In genomic region chr10:119802068-119802538, GRCh38 we compare ENCODE assay signal across 27 cellular contexts.
DNase-seq lines count a peak whose midpoint lies in the region; ATAC-seq and TF ChIP-seq lines count a peak whose summit lies in the region.
"Had no signal": no experiment of that assay in that cellular context is flagged by ENCODE, and none has a peak within 500 bp of the region (broad histone marks: within the 10 kb centered on the region; RNA-seq: fewer than 3 reads in every experiment).

No MANE protein-coding gene starts in this region.

- no peak overlapping the region for H2BK12ac ChIP-seq in mesenchymal stem cell (ENCODE audit: low read length in 2 of 2)

- peaks cover 2 to 19% of the 10 kb centered on the region in 2 experiments for H3K36me3 ChIP-seq in mesenchymal stem cell (ENCODE audit: control insufficient read depth in 1 of 2, insufficient read depth in 2 of 2, low read depth in 1 of 2, low read length in 2 of 2)
- H3K36me3 ChIP-seq: ovary, right lobe of liver had no signal

- H3K27ac ChIP-seq in mesenchymal stem cell (ENCODE audit: low read length, poor library complexity, severe bottlenecking) = no peak overlapping the region
- H3K27ac ChIP-seq: esophagus muscularis mucosa, gastroesophageal sphincter, ovary, right lobe of liver, RWPE1, tibial nerve had no signal

- peaks cover 7% of the 10 kb centered on the region for H3K4me1 ChIP-seq in mesenchymal stem cell (ENCODE audit: control insufficient read depth, insufficient read depth, low read depth, low read length)
- H3K4me1 ChIP-seq: esophagus muscularis mucosa, gastroesophageal sphincter, right lobe of liver, tibial nerve had no signal

- H3K9me3 ChIP-seq in mesenchymal stem cell (ENCODE audit: control insufficient read depth, low read length) = no peaks in the 10 kb centered on the region
- H3K9me3 ChIP-seq: esophagus muscularis mucosa, gastroesophageal sphincter, ovary, right lobe of liver, tibial nerve had no signal

- no peak overlapping the region for H3K9ac ChIP-seq in mesenchymal stem cell (ENCODE audit: low read length)

- H3K4me2 ChIP-seq in mesenchymal stem cell (ENCODE audit: low read length, poor library complexity, severe bottlenecking) = no peak overlapping the region

- H4K91ac ChIP-seq in mesenchymal stem cell (ENCODE audit: low read length) = no peak overlapping the region

- H3K27me3 ChIP-seq in mesenchymal stem cell (ENCODE audit: control insufficient read depth in 1 of 2, insufficient read depth in 1 of 2, low read length in 2 of 2) = no peaks in the 10 kb centered on the region
- H3K27me3 ChIP-seq: esophagus muscularis mucosa, gastroesophageal sphincter, ovary, right lobe of liver, tibial nerve had no signal

- no peak overlapping the region for H3K4me3 ChIP-seq in mesenchymal stem cell (ENCODE audit: insufficient read depth in 1 of 2, low read depth in 1 of 2, low read length in 2 of 2)
- H3K4me3 ChIP-seq: esophagus muscularis mucosa, gastroesophageal sphincter, ovary, right lobe of liver, tibial nerve had no signal

- H4K8ac ChIP-seq in mesenchymal stem cell (ENCODE audit: low read length) = no peak overlapping the region

- in situ Hi-C loops in GM13977 (cut with MboI; ENCODE audit: low pct_unique_long_range_greater_than_20kb, low sequenced_read_pairs, unreplicated experiment) = no loop called here

- no peak overlapping the region for H2BK120ac ChIP-seq in mesenchymal stem cell (ENCODE audit: low read depth, low read length)

- no peaks in the 10 kb centered on the region for H3K79me1 ChIP-seq in mesenchymal stem cell (replicated peaks; ENCODE audit: low read length, poor library complexity, severe bottlenecking)

- H3K18ac ChIP-seq in mesenchymal stem cell (ENCODE audit: low read depth in 1 of 2, low read length in 2 of 2) = peak overlapping the region in 1 of 2 experiments; percentile 21

- no peak overlapping the region for H3K4ac ChIP-seq in mesenchymal stem cell (ENCODE audit: low read depth in 1 of 2, low read length in 2 of 2)

- DNase-seq in GM13977 (ENCODE audit: low spot score) (peak; percentile 37), mesenchymal stem cell (no peak), left lobe of liver (ENCODE audit: low spot score) (no peak), dermis blood vessel endothelial cell (no peak)
- DNase-seq: activated CD4-positive, alpha-beta T cell treated with anti-CD3 and anti-CD28 coated beads, Interleukin-2, amount 10 ng/mL, durations not matched to agents 7 days and 5 days; activated naive CD4-positive, alpha-beta T cell treated with anti-CD3 and anti-CD28 coated beads, Interleukin-2, amount 10 ng/mL, durations not matched to agents 7 days and 5 days; CD8-positive, alpha-beta memory T cell; cerebellar nuclear complex; DND-41; effector CD8-positive, alpha-beta T cell; KG1; kidney; naive B cell; NCI-H1092; NCI-H2081 treated with DMSO at 0.1 percent for 48 hours; NCI-H510A treated with DMSO at 0.1 percent for 48 hours; ovary; right lobe of liver; stimulated activated naive CD4-positive, alpha-beta T cell had no signal

- H2BK5ac ChIP-seq in mesenchymal stem cell (ENCODE audit: low read depth, low read length, poor library complexity, severe bottlenecking) = no peak overlapping the region

- peak overlapping the region; percentile 93 for H2AK5ac ChIP-seq in mesenchymal stem cell (ENCODE audit: low read length, severe bottlenecking)

- ATAC-seq in GM21737 (IDR thresholded peaks at IDR 0.05; ENCODE audit: unreplicated experiment) (peak; percentile 90), HG03378 (IDR thresholded peaks at IDR 0.05; ENCODE audit: unreplicated experiment) (peak; percentile 60), GM18907 (IDR thresholded peaks at IDR 0.05; ENCODE audit: unreplicated experiment) (no peak), left lobe of liver (no peak), GM21717 (IDR thresholded peaks at IDR 0.05; ENCODE audit: unreplicated experiment) (no peak)
- ATAC-seq: gastroesophageal sphincter, right lobe of liver had no signal

- H3K14ac ChIP-seq in mesenchymal stem cell (ENCODE audit: low read length in 2 of 2) = no peak overlapping the region

- H2AFZ ChIP-seq in mesenchymal stem cell (ENCODE audit: low read depth, low read length) = no peak overlapping the region

- no peak for TF ChIP-seq CTCF in GM13977 (IDR thresholded peaks at IDR 0.05; ENCODE audit: extremely low read depth, insufficient read depth, missing control alignments)

- 79% methylated on average over 4 of the region's 4 CpGs for WGBS in mesenchymal stem cell

- no peak overlapping the region for H2BK15ac ChIP-seq in mesenchymal stem cell (ENCODE audit: low read depth, poor library complexity, severe bottlenecking)

- no peak overlapping the region for H3K23ac ChIP-seq in mesenchymal stem cell (ENCODE audit: low read length in 2 of 2)

Comparison
In these comparisons a context has a peak if more than half of its experiments do, and no peak if none do; other contexts are left out.
1. ATAC-seq: peak in GM21737 (single experiment) and HG03378 (single experiment); none in GM18907 (single experiment), left lobe of liver (single experiment) and GM21717 (single experiment).